In genomic region chr1:30704765-30705509, GRCh38 we compare ENCODE assay signal across 20 cellular contexts. TPM values are rescaled to one million over a fixed set of nuclear protein-coding genes. Genes with fewer than 3 reads are reported as not detected.
DNase-seq lines count a peak whose midpoint lies in the region; ATAC-seq and TF ChIP-seq lines count a peak whose summit lies in the region.
"Had no signal": no experiment of that assay in that cellular context is flagged by ENCODE, and none has a peak within 500 bp of the region (broad histone marks: within the 10 kb centered on the region; RNA-seq: fewer than 3 reads in every experiment).

No MANE protein-coding gene starts in this region.

- no peaks in the 10 kb centered on the region for H3K9me3 ChIP-seq in MG63
- H3K9me3 ChIP-seq in prostate gland, result no peaks in the 10 kb centered on the region
- no peaks in the 10 kb centered on the region for H3K9me3 ChIP-seq in uterus

- no peaks in the 10 kb centered on the region for H3K36me3 ChIP-seq in MG63
- H3K36me3 ChIP-seq in prostate gland, result no peaks in the 10 kb centered on the region
- no peaks in the 10 kb centered on the region for H3K36me3 ChIP-seq in uterus

- TF ChIP-seq CTCF in prostate gland (IDR thresholded peaks at IDR 0.05) (no peak), uterus (IDR thresholded peaks at IDR 0.05) (no peak)

- H3K27ac ChIP-seq in prostate gland (peak overlapping the region; percentile 56 to 62), uterus (peak overlapping the region; percentile 80 to 83)
- H3K27ac ChIP-seq: SK-N-MC had no signal

- H3K27me3 ChIP-seq in MG63 (no peaks in the 10 kb centered on the region), prostate gland (replicated peaks; ENCODE audit: insufficient read depth) (no peaks in the 10 kb centered on the region), uterus (no peaks in the 10 kb centered on the region)

- DNase-seq in MG63, result peak; percentile 62
- DNase-seq in inferior parietal cortex (ENCODE audit: extremely low spot score), result peak; percentile 34
- no peak for DNase-seq in prostate gland (ENCODE audit: low spot score)
- DNase-seq in uterus, result peak; percentile 70 to 76
- no peak for DNase-seq in activated CD4-positive, alpha-beta T cell treated with anti-CD3 and anti-CD28 coated beads for 4 hours
- no peak for DNase-seq in SHP77 (lab: John Stamatoyannopoulos, UW)
- no peak for DNase-seq in iPS-NIHi7 (ENCODE audit: extremely low spot score)
- DNase-seq: DMS 273 treated with DMSO at 0.1 percent for 48 hours, GF-D8, HFFc6, Karpas-422, MM.1S, NCI-H1694, NCI-H2107, NCI-H2227 treated with DMSO at 0.1 percent for 48 hours, NCI-H524 had no signal

- H3K4me3 ChIP-seq in MG63 (no peak overlapping the region), prostate gland (no peak overlapping the region), uterus (no peak overlapping the region)
- H3K4me3 ChIP-seq: SK-N-MC had no signal

- no peak for ATAC-seq in HG03460 (IDR thresholded peaks at IDR 0.05; ENCODE audit: unreplicated experiment)
- ATAC-seq: Panc1, Right ventricle myocardium inferior had no signal

- intact Hi-C loops in prostate gland (cut with DNase I), result loop anchor here (5.0 to 10.0 kb wide), 3 partner anchors 183 to 913 kb away; no protein-coding TSS in a partner anchor
- intact Hi-C loops in uterus (cut with DNase I; ENCODE audit: low total_unique reads), result loop anchor here (5.0 kb wide), 1 partner anchor 178 kb away; no protein-coding TSS in a partner anchor

- TF ChIP-seq POLR2A in prostate gland (IDR thresholded peaks at IDR 0.05) (no peak), uterus (IDR thresholded peaks at IDR 0.05) (no peak)

- WGBS in prostate gland, result 48% methylated on average over 14 of the region's 14 CpGs

- no peaks in the 10 kb centered on the region for H3K4me1 ChIP-seq in prostate gland (replicated peaks)
- peaks cover 15% of the 10 kb centered on the region in 2 donors for H3K4me1 ChIP-seq in uterus

RNA-seq across cellular contexts. Expression of gene MATN1, which starts 18.4 kb away (rescaled TPM):
- total RNA-seq in MG63 (2014; rRNA removed; shearing (Covaris generic); ENCODE audit: low replicate concordance), result not detected in 2 replicates
- total RNA-seq in prostate gland, result under 1 TPM in 1 of 2 donors, not detected in 1; 0.34 TPM
- 1 to 10 TPM in 1 of 4 donors, under 1 TPM in 1, not detected in 2; 0.46 to 1.7 TPM for total RNA-seq in uterus
- total RNA-seq: Right ventricle myocardium inferior had no signal

RNA-seq across cellular contexts. Expression of gene LAPTM5, which starts 52.6 kb away (rescaled TPM):
- 0.30 TPM in 1 of 2 replicates, not detected in the other for total RNA-seq in MG63 (2014; rRNA removed; shearing (Covaris generic); ENCODE audit: low replicate concordance)
- total RNA-seq in prostate gland (10 to 100 TPM; 14.9 to 39.1 TPM), uterus (10 to 100 TPM in 3 of 4 donors, 1 to 10 TPM in 1; 6.1 to 76.8 (median 15.8) TPM)

Comparison
In these comparisons a context has a peak if more than half of its experiments do, and no peak if none do; other contexts are left out.
1. DNase-seq: peak in MG63 (single experiment), inferior parietal cortex (single experiment) and uterus (2 of 2); none in prostate gland (single experiment), activated CD4-positive, alpha-beta T cell treated with anti-CD3 and anti-CD28 coated beads for 4 hours (0 of 2), SHP77 (0 of 2) and iPS-NIHi7 (single experiment).